16 cellular contexts compared by ENCODE assay signal in the genomic region with DNA sequence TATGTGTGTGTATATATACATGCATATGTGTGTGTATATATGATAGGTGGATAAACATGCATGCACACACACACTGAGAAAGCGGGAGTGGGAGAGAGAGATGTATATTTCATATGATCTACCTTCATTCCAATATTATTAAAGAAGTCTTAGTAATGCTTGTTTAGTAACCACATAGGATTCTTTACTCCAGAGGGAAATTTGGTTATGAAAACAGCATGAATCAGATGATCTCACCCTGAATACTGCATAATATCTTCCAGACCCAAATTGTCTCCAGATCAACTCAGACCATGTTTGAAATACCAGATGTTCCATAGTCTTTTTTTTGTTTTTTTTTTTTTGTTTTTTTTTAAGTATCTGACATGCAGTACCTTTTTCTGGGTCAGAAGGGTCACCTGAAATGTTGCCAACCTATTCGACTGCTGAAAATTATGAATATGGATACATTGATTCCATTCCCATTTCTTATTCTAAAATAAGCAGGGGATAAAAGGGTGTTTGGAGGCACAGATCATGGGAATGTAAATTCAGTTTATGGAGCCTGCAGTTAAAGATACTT. TPM values are rescaled to one million over a fixed set of nuclear protein-coding genes. Genes with fewer than 3 reads are reported as not detected.
DNase-seq lines count a peak whose midpoint lies in the region; ATAC-seq and TF ChIP-seq lines count a peak whose summit lies in the region.
"Had no signal": no experiment of that assay in that cellular context is flagged by ENCODE, and none has a peak within 500 bp of the region (broad histone marks: within the 10 kb centered on the region; RNA-seq: fewer than 3 reads in every experiment).

No MANE protein-coding gene starts in this region.

- POLR2A ChIA-PET in A673 (lab: Charles Lee; ENCODE audit: low non-redundant PET), result no interaction called here

- H3K4me3 Mint-ChIP-seq in chondrocyte (ENCODE audit: unreplicated experiment) (peak overlapping the region; percentile 4), memory B cell (no peak overlapping the region)
- H3K4me3 Mint-ChIP-seq: B cell, WTC11 had no signal

- peaks cover 22% of the 10 kb centered on the region for H3F3A ChIP-seq in MM.1S (ENCODE audit: insufficient read depth, low read length)

- H3K27ac Mint-ChIP-seq in chondrocyte (ENCODE audit: unreplicated experiment) (peak overlapping the region; percentile 86), memory B cell (peak overlapping the region; percentile 12)
- H3K27ac Mint-ChIP-seq: B cell, WTC11 had no signal

- H3K9me2 ChIP-seq in MM.1S (replicated peaks; ENCODE audit: insufficient read depth, low read length), result no peaks in the 10 kb centered on the region

- H3K4me3 ChIP-seq in A673 (ENCODE audit: low read depth, low read length, poor library complexity, severe bottlenecking) (peak overlapping the region; percentile 8), MM.1S (ENCODE audit: low read length) (no peak overlapping the region)
- H3K4me3 ChIP-seq: upper lobe of left lung had no signal

- peaks cover 97% of the 10 kb centered on the region for H3K79me2 ChIP-seq in MM.1S (ENCODE audit: low read length)

- no peak for ATAC-seq in memory B cell (ENCODE audit: low read depth)
- ATAC-seq: WTC11 had no signal

- H3K27me3 Mint-ChIP-seq in chondrocyte (ENCODE audit: low read depth), result no peaks in the 10 kb centered on the region
- no peaks in the 10 kb centered on the region for H3K27me3 Mint-ChIP-seq in memory B cell
- H3K27me3 Mint-ChIP-seq: B cell had no signal

- CTCF ChIA-PET in A673 (lab: Charles Lee), result no interaction called here

- H3K9me3 Mint-ChIP-seq in chondrocyte (ENCODE audit: low read depth), result no peaks in the 10 kb centered on the region
- H3K9me3 Mint-ChIP-seq in memory B cell, result no peaks in the 10 kb centered on the region
- H3K9me3 Mint-ChIP-seq: WTC11 had no signal

- peaks cover 97% of the 10 kb centered on the region for H3K4me1 Mint-ChIP-seq in chondrocyte (ENCODE audit: low read depth)
- H3K4me1 Mint-ChIP-seq in memory B cell, result peaks cover 56% of the 10 kb centered on the region

- H3K4me1 ChIP-seq in A673 (ENCODE audit: insufficient read depth, low read length, poor library complexity, severe bottlenecking) (peaks cover 97% of the 10 kb centered on the region), MM.1S (ENCODE audit: low read length) (peaks cover 66% of the 10 kb centered on the region)

- H3K9me3 ChIP-seq in A673 (ENCODE audit: low read depth, low read length, poor library complexity, severe bottlenecking) (no peaks in the 10 kb centered on the region), MM.1S (replicated peaks; ENCODE audit: insufficient read depth, low read length) (no peaks in the 10 kb centered on the region)
- H3K9me3 ChIP-seq: upper lobe of left lung had no signal

- DNase-seq in A673 (ENCODE audit: low spot score) (peak; percentile 67), LHCN-M2 (ENCODE audit: low read depth) (peak; percentile 83), chondrocyte (ENCODE audit: low spot score) (no peak), memory B cell (ENCODE audit: low spot score in 2 of 2) (no peak), MM.1S (no peak), NCI-H524 treated with DMSO at 0.1 percent for 48 hours (lab: John Stamatoyannopoulos, UW) (no peak), Kasumi-1 (lab: John Stamatoyannopoulos, UW) (no peak), iPS-NIHi11 (ENCODE audit: low spot score) (no peak)
- DNase-seq: activated effector memory CD4-positive, alpha-beta T cell treated with Interleukin-2 at 50 U/mL for 16 hours; erythroblast; midbrain; NCI-H1048; upper lobe of left lung had no signal

- intact Hi-C loops in A673 (cut with micrococcal nuclease; ENCODE audit: unreplicated experiment), result no loop called here

- no peak overlapping the region for H3K4me2 ChIP-seq in MM.1S (ENCODE audit: low read depth, low read length)

- BruUV-seq in A673 (replicated peaks; lab: Mats Ljungman, UMichigan), result no TSS peak

- H4K20me1 ChIP-seq in MM.1S (ENCODE audit: insufficient read depth, low read length), result peaks cover 27% of the 10 kb centered on the region

- H3K27ac ChIP-seq in A673 (ENCODE audit: low read depth, low read length, poor library complexity, severe bottlenecking) (peak overlapping the region; percentile 69), MM.1S (ENCODE audit: low read length) (no peak overlapping the region)
- H3K27ac ChIP-seq: upper lobe of left lung had no signal

- H2AFZ ChIP-seq in MM.1S (ENCODE audit: low read length), result no peak overlapping the region

- H3K36me3 ChIP-seq in A673 (ENCODE audit: insufficient read depth, low read length, poor library complexity, severe bottlenecking) (no peaks in the 10 kb centered on the region), MM.1S (replicated peaks; ENCODE audit: insufficient read depth, low read length) (no peaks in the 10 kb centered on the region)
- H3K36me3 ChIP-seq: upper lobe of left lung had no signal

- H3K36me3 Mint-ChIP-seq in chondrocyte (ENCODE audit: low read depth), result no peaks in the 10 kb centered on the region
- H3K36me3 Mint-ChIP-seq in memory B cell, result no peaks in the 10 kb centered on the region
- H3K36me3 Mint-ChIP-seq: WTC11 had no signal

- no peak overlapping the region for H3K9ac ChIP-seq in MM.1S (ENCODE audit: low read length)

- no peak for TF ChIP-seq CTCF in A673 (conservative IDR thresholded peaks at IDR 0.05; ENCODE audit: low read depth, low read length)
- TF ChIP-seq CTCF in chondrocyte (IDR thresholded peaks at IDR 0.05), result no peak
- TF ChIP-seq CTCF in MM.1S (IDR thresholded peaks at IDR 0.05; ENCODE audit: low read length), result no peak

- H3K27me3 ChIP-seq in A673 (replicated peaks; ENCODE audit: insufficient read depth, low read depth, low read length, poor library complexity), result no peaks in the 10 kb centered on the region
- H3K27me3 ChIP-seq in MM.1S (replicated peaks; ENCODE audit: insufficient read depth, low read length), result no peaks in the 10 kb centered on the region
- H3K27me3 ChIP-seq: upper lobe of left lung had no signal

RNA-seq across cellular contexts. Expression of a gene that starts 17.4 kb away (rescaled TPM):
- total RNA-seq in A673 (2021) (115 and 121 TPM in 2 replicates), LHCN-M2 (2014; rRNA removed) (1.0 and 3.1 TPM in 2 replicates), chondrocyte (157 to 261 TPM (median 247 TPM) in 3 replicates)
- 1.8 TPM for polyA plus RNA-seq in LHCN-M2 (2012)
- total RNA-seq: OCI-LY7 had no signal

Comparison
In these comparisons a context has a peak if more than half of its experiments do, and no peak if none do; other contexts are left out.
1. DNase-seq: peak in A673 (single experiment) and LHCN-M2 (single experiment); none in chondrocyte (single experiment), memory B cell (0 of 2), MM.1S (single experiment), NCI-H524 treated with DMSO at 0.1 percent for 48 hours (single experiment), Kasumi-1 (0 of 2) and iPS-NIHi11 (single experiment).
2. RNA of a gene that starts 17.4 kb away (total RNA-seq): 157 to 261 TPM in chondrocyte and 115 to 121 TPM in A673; 1.0 to 3.1 TPM in LHCN-M2; every median in the first group is over 10 times any median in the second.